Comparison of ENCODE assay signal across 19 cellular contexts in the genomic region with DNA sequence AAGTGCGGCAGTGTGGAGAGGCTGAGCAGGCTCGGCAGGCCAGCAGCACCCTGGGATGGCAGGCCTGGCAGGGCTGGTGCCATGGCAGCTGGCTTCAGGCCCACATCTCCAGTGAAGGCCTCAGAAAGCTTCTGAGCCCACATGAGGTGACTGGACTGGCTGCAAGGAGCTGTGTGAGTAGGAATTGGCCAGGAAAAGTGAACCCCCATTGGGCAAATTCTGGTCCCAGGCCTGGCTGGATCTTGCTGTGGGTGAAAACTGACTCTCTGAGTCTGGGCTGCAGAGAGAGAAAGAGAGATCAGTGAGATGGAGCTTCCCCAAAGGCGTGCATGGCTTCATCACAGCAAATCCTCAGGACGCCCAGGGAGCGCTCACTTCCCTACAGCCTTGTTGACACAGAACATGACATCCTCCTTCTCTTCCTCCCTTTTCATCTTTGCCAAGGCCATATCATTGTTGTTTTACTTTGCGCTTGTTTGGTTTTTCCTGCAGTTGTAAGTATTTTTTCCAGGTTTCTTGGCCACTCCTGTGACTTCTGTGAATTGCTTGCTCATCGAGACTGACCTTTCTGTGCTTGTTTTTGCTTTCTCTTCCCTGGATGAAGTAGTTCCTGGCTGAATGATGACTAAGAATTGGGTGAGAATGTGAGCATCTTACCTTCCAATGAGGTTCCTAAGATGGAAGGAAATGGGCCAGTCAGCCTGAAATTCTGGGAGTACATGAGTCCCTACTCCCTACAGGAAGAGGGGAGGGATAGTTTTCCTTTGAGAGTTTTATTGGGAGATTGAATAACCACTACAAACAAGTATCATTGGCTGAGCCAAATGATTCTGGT.
DNase-seq lines count a peak whose midpoint lies in the region; ATAC-seq, FAIRE-seq and TF ChIP-seq lines count a peak whose summit lies in the region.
"Had no signal": no experiment of that assay in that cellular context is flagged by ENCODE, and none has a peak within 500 bp of the region (broad histone marks: within the 10 kb centered on the region; RNA-seq: fewer than 3 reads in every experiment).

No MANE protein-coding gene starts in this region.

- DNase-seq in astrocyte (ENCODE audit: low read depth) (peak; percentile 56), fibroblast of villous mesenchyme (ENCODE audit: low read depth) (peak; percentile 53), omental fat pad (ENCODE audit: low spot score) (no peak)
- peak; percentile 12 for DNase-seq in stimulated activated CD8-positive, alpha-beta memory T cell treated with anti-CD3 and anti-CD28 coated beads, Interleukin-4, amount 100 ng/mL, for 48 hours
- DNase-seq in activated naive CD8-positive, alpha-beta T cell treated with anti-CD3 and anti-CD28 coated beads for 36 hours, result no peak
- DNase-seq: activated CD8-positive, alpha-beta T cell treated with anti-CD3 and anti-CD28 coated beads, Interleukin-2, amount 10 ng/mL, durations not matched to agents 7 days and 5 days; amygdala; DMS 273 treated with DMSO at 0.1 percent for 48 hours; Kasumi-1; NCI-H1436 treated with DMSO at 0.1 percent for 48 hours; stimulated activated CD4-positive, alpha-beta T cell treated with anti-CD3 and anti-CD28 coated beads, Interleukin-12 subunit alpha, Interleukin-12 subunit beta, amount 100 ng/mL, for 4 hours had no signal

- FAIRE-seq in astrocyte (lab: Jason Lieb, UNC), result peak; percentile 87

- H3K4me1 Mint-ChIP-seq in astrocyte (ENCODE audit: low read depth, unreplicated experiment), result peaks cover 20% of the 10 kb centered on the region
- peaks cover 12% of the 10 kb centered on the region for H3K4me1 Mint-ChIP-seq in activated naive CD8-positive, alpha-beta T cell treated with anti-CD3 and anti-CD28 coated beads for 36 hours

- ATAC-seq in HG03175 (IDR thresholded peaks at IDR 0.05; ENCODE audit: unreplicated experiment) (no peak), omental fat pad (ENCODE audit: low FRiP score) (no peak)
- ATAC-seq: activated CD8-positive, alpha-beta T cell treated with anti-CD3 and anti-CD28 coated beads, Interleukin-2, amount 10 ng/mL, durations not matched to agents 7 days and 5 days; SK-N-SH treated with all-trans-retinoic acid at 6 μM for 48 hours had no signal

- CTCF ChIA-PET in HEK293 (lab: Yijun Ruan, JAX), result no interaction called here

- H3K4me3 Mint-ChIP-seq in astrocyte (ENCODE audit: unreplicated experiment), result no peak overlapping the region
- no peak overlapping the region for H3K4me3 Mint-ChIP-seq in activated naive CD8-positive, alpha-beta T cell treated with anti-CD3 and anti-CD28 coated beads for 36 hours
- H3K4me3 Mint-ChIP-seq: activated CD8-positive, alpha-beta T cell treated with anti-CD3 and anti-CD28 coated beads, Interleukin-2, amount 10 ng/mL, durations not matched to agents 7 days and 5 days; dendritic cell treated with granulocyte-macrophage colony-stimulating factor and Interleukin-4, amounts not matched to agents 40 ng/mL and 50 ng/mL, for 4 days had no signal

- H3K27me3 ChIP-seq in astrocyte (ENCODE audit: insufficient read depth, low read length), result no peaks in the 10 kb centered on the region
- H3K27me3 ChIP-seq: esophagus muscularis mucosa, ovary had no signal

- no peak overlapping the region for H3K27ac ChIP-seq in HEK293 (ENCODE audit: extremely low read depth, low read depth, low read length)
- H3K27ac ChIP-seq in astrocyte (ENCODE audit: low read depth, low read length), result no peak overlapping the region
- H3K27ac ChIP-seq: esophagus muscularis mucosa, ovary, VCaP had no signal

- H3K9ac ChIP-seq in astrocyte (ENCODE audit: low read length), result no peak overlapping the region

- H3K27ac Mint-ChIP-seq in astrocyte (ENCODE audit: unreplicated experiment), result peak overlapping the region; percentile 10
- H3K27ac Mint-ChIP-seq in activated naive CD8-positive, alpha-beta T cell treated with anti-CD3 and anti-CD28 coated beads for 36 hours, result no peak overlapping the region
- H3K27ac Mint-ChIP-seq: activated CD8-positive, alpha-beta T cell treated with anti-CD3 and anti-CD28 coated beads, Interleukin-2, amount 10 ng/mL, durations not matched to agents 7 days and 5 days; activated T-helper 2 cell treated with anti-CD3 and anti-CD28 coated beads, Interferon-gamma antibody, Interleukin-2, Interleukin-4, amounts not matched to agents 10 μg/mL and 5 μg/mL and 100 μg/mL, durations not matched to agents 14 hours and 24 hours and 36 hours; dendritic cell treated with granulocyte-macrophage colony-stimulating factor and Interleukin-4, amounts not matched to agents 40 ng/mL and 50 ng/mL, for 4 days had no signal

- peaks cover 28% of the 10 kb centered on the region for H3K27me3 Mint-ChIP-seq in astrocyte (ENCODE audit: low read depth, unreplicated experiment)
- no peaks in the 10 kb centered on the region for H3K27me3 Mint-ChIP-seq in activated naive CD8-positive, alpha-beta T cell treated with anti-CD3 and anti-CD28 coated beads for 36 hours

- peak overlapping the region; percentile 55 for H2AFZ ChIP-seq in astrocyte (ENCODE audit: low read depth, low read length)

- peak overlapping the region; percentile 51 for H3K4me2 ChIP-seq in astrocyte (ENCODE audit: low read length)

- TF ChIP-seq CTCF in HEK293 (tag by site-specific recombination; IDR thresholded peaks at IDR 0.05) (no peak), astrocyte (IDR thresholded peaks at IDR 0.05; ENCODE audit: insufficient read depth, low read depth, low read length) (no peak), fibroblast of villous mesenchyme (IDR thresholded peaks at IDR 0.05; ENCODE audit: insufficient read depth, low read depth, low read length) (no peak), omental fat pad (IDR thresholded peaks at IDR 0.05) (no peak)

- no peaks in the 10 kb centered on the region for H3K79me2 ChIP-seq in astrocyte (ENCODE audit: insufficient read depth, low read length)

- peaks cover 2% of the 10 kb centered on the region for H3K9me3 Mint-ChIP-seq in astrocyte (ENCODE audit: unreplicated experiment)
- H3K9me3 Mint-ChIP-seq in activated naive CD8-positive, alpha-beta T cell treated with anti-CD3 and anti-CD28 coated beads for 36 hours, result no peaks in the 10 kb centered on the region
- H3K9me3 Mint-ChIP-seq: activated T-helper 2 cell treated with anti-CD3 and anti-CD28 coated beads, Interferon-gamma antibody, Interleukin-2, Interleukin-4, amounts not matched to agents 10 μg/mL and 5 μg/mL and 100 μg/mL, durations not matched to agents 14 hours and 24 hours and 36 hours; dendritic cell treated with granulocyte-macrophage colony-stimulating factor and Interleukin-4, amounts not matched to agents 40 ng/mL and 50 ng/mL, for 4 days had no signal

- no peak overlapping the region for H3K4me3 ChIP-seq in HEK293 (ENCODE audit: low read depth, low read length)
- no peak overlapping the region for H3K4me3 ChIP-seq in astrocyte (ENCODE audit: insufficient read depth, low read depth, low read length)
- H3K4me3 ChIP-seq in fibroblast of villous mesenchyme (ENCODE audit: low read depth, low read length), result no peak overlapping the region
- H3K4me3 ChIP-seq: esophagus muscularis mucosa, ovary had no signal

- POLR2A ChIA-PET in HEK293 (lab: Yijun Ruan, JAX), result no interaction called here

- H3K36me3 Mint-ChIP-seq in astrocyte (ENCODE audit: low read depth, unreplicated experiment), result no peaks in the 10 kb centered on the region
- H3K36me3 Mint-ChIP-seq in activated naive CD8-positive, alpha-beta T cell treated with anti-CD3 and anti-CD28 coated beads for 36 hours, result no peaks in the 10 kb centered on the region

- H3K4me1 ChIP-seq in HEK293 (ENCODE audit: control insufficient read depth, insufficient read depth, low read length), result no peaks in the 10 kb centered on the region
- peaks cover 26% of the 10 kb centered on the region for H3K4me1 ChIP-seq in astrocyte (ENCODE audit: insufficient read depth, low read length)

- H3K9me3 ChIP-seq in HEK293 (ENCODE audit: control insufficient read depth, insufficient read depth, low read depth, low read length) (no peaks in the 10 kb centered on the region), astrocyte (ENCODE audit: insufficient read depth, low read depth, low read length) (no peaks in the 10 kb centered on the region)
- H3K9me3 ChIP-seq: esophagus muscularis mucosa, ovary had no signal

- H3K36me3 ChIP-seq in HEK293 (ENCODE audit: control insufficient read depth in 2 of 2, insufficient read depth in 1 of 2, low read length in 2 of 2), result no peaks in the 10 kb centered on the region
- H3K36me3 ChIP-seq in astrocyte (ENCODE audit: insufficient read depth, low read length), result no peaks in the 10 kb centered on the region
- H3K36me3 ChIP-seq: esophagus muscularis mucosa, ovary had no signal

- H4K20me1 ChIP-seq in astrocyte (ENCODE audit: insufficient read depth, low read length), result no peaks in the 10 kb centered on the region

TF ChIP-seq in HEK293, 187 proteins besides CTCF, POLR2A, EP300 and RAD21:
- TF ChIP-seq WT1 (tag by site-specific recombination; IDR thresholded peaks at IDR 0.05) (peak; percentile 63), ZNF354C (tag by site-specific recombination; IDR thresholded peaks at IDR 0.05; ENCODE audit: borderline replicate concordance, low read depth) (no peak)

Comparison
In these comparisons a context has a peak if more than half of its experiments do, and no peak if none do; other contexts are left out.
1. DNase-seq: peak in astrocyte (single experiment), fibroblast of villous mesenchyme (single experiment) and stimulated activated CD8-positive, alpha-beta memory T cell treated with anti-CD3 and anti-CD28 coated beads, Interleukin-4, amount 100 ng/mL, for 48 hours (single experiment); none in activated naive CD8-positive, alpha-beta T cell treated with anti-CD3 and anti-CD28 coated beads for 36 hours (single experiment) and omental fat pad (single experiment).